ENCODE assay signal across 8 cellular contexts in genomic region chr7:66921396-66921917, GRCh38. TPM values are rescaled to one million over a fixed set of nuclear protein-coding genes. Genes with fewer than 3 reads are reported as not detected.
DNase-seq lines count a peak whose midpoint lies in the region; ATAC-seq and TF ChIP-seq lines count a peak whose summit lies in the region.

No MANE protein-coding gene starts in this region.

- intact Hi-C loops in activated CD4-positive, alpha-beta T cell treated with anti-CD3 and anti-CD28 coated beads, Interleukin-2, amount 10 ng/mL, durations not matched to agents 24 days and 14 days (cut with micrococcal nuclease), result loop anchor here (1.0 to 2.0 kb wide), 4 partner anchors 77 to 329 kb away; partner anchors contain the start of gene RABGEF1
- intact Hi-C loops in uterus (cut with DNase I; ENCODE audit: low total_unique reads), result no loop called here

- peak overlapping the region; percentile 74 to 97 for H3K4me3 ChIP-seq in uterus

- H3K4me1 ChIP-seq in uterus, result peaks cover 0 to 24% of the 10 kb centered on the region in 2 donors

- no peaks in the 10 kb centered on the region for H3K9me3 ChIP-seq in uterus

- DNase-seq in DMS 273 treated with DMSO at 0.1 percent for 48 hours (lab: John Stamatoyannopoulos, UW), result peak; percentile 48
- DNase-seq in HuH-7 (ENCODE audit: low spot score), result peak; percentile 47
- DNase-seq in activated CD4-positive, alpha-beta T cell treated with anti-CD3 and anti-CD28 coated beads, Interleukin-2, amount 10 ng/mL, durations not matched to agents 24 days and 14 days, result peak; percentile 75
- DNase-seq in epithelial cell of prostate (ENCODE audit: low read depth, low spot score), result no peak
- peak; percentile 64 for DNase-seq in myocyte (ENCODE audit: low read depth)
- peak; percentile 31 to 56 for DNase-seq in uterus
- DNase-seq in SKM-1 treated with dmso at 0.1 percent for 144 hours (lab: John Stamatoyannopoulos, UW; ENCODE audit: unreplicated experiment), result no peak

- H3K4me1 Mint-ChIP-seq in activated CD4-positive, alpha-beta T cell treated with anti-CD3 and anti-CD28 coated beads, Interleukin-2, amount 10 ng/mL, durations not matched to agents 24 days and 14 days, result peaks cover 23% of the 10 kb centered on the region

- TF ChIP-seq POLR2A in uterus (IDR thresholded peaks at IDR 0.05), result no peak

- no peaks in the 10 kb centered on the region for H3K27me3 ChIP-seq in uterus

- peak; percentile 5 for ATAC-seq in GM21515 (IDR thresholded peaks at IDR 0.05; ENCODE audit: unreplicated experiment)

- peak overlapping the region; percentile 95 for H3K27ac Mint-ChIP-seq in activated CD4-positive, alpha-beta T cell treated with anti-CD3 and anti-CD28 coated beads, Interleukin-2, amount 10 ng/mL, durations not matched to agents 24 days and 14 days

- peaks cover 23% of the 10 kb centered on the region for H3K36me3 Mint-ChIP-seq in activated CD4-positive, alpha-beta T cell treated with anti-CD3 and anti-CD28 coated beads, Interleukin-2, amount 10 ng/mL, durations not matched to agents 24 days and 14 days (ENCODE audit: low read depth)

- no peaks in the 10 kb centered on the region for H3K27me3 Mint-ChIP-seq in activated CD4-positive, alpha-beta T cell treated with anti-CD3 and anti-CD28 coated beads, Interleukin-2, amount 10 ng/mL, durations not matched to agents 24 days and 14 days

- H3K4me3 Mint-ChIP-seq in activated CD4-positive, alpha-beta T cell treated with anti-CD3 and anti-CD28 coated beads, Interleukin-2, amount 10 ng/mL, durations not matched to agents 24 days and 14 days, result peak overlapping the region; percentile 97

- H3K9me3 Mint-ChIP-seq in activated CD4-positive, alpha-beta T cell treated with anti-CD3 and anti-CD28 coated beads, Interleukin-2, amount 10 ng/mL, durations not matched to agents 24 days and 14 days, result no peaks in the 10 kb centered on the region

- TF ChIP-seq CTCF in uterus (IDR thresholded peaks at IDR 0.05), result no peak

- H3K36me3 ChIP-seq in uterus, result no peaks in the 10 kb centered on the region

- peak overlapping the region; percentile 76 for H3K27ac ChIP-seq in epithelial cell of prostate
- peak overlapping the region; percentile 59 to 80 for H3K27ac ChIP-seq in uterus

RNA-seq across cellular contexts. Expression of gene TMEM248, which starts 0.4 kb away (rescaled TPM):
- 88.4 and 92.2 TPM in 2 replicates for total RNA-seq in activated CD4-positive, alpha-beta T cell treated with anti-CD3 and anti-CD28 coated beads, Interleukin-2, amount 10 ng/mL, durations not matched to agents 24 days and 14 days
- total RNA-seq in myocyte (154 TPM in 2 replicates), uterus (100 to 1,000 TPM in 1 of 4 donors, 10 to 100 TPM in 3; 68.5 to 113 (median 83.4) TPM)
- 77.8 TPM for polyA plus RNA-seq in myocyte (2012)

Comparison
In these comparisons a context has a peak if more than half of its experiments do, and no peak if none do; other contexts are left out.
1. DNase-seq: peak in DMS 273 treated with DMSO at 0.1 percent for 48 hours (single experiment), HuH-7 (single experiment), activated CD4-positive, alpha-beta T cell treated with anti-CD3 and anti-CD28 coated beads, Interleukin-2, amount 10 ng/mL, durations not matched to agents 24 days and 14 days (single experiment), myocyte (single experiment) and uterus (2 of 2); none in epithelial cell of prostate (single experiment) and SKM-1 treated with dmso at 0.1 percent for 144 hours (single experiment).